In genomic region chr5:178551059-178551458, GRCh38 we compare ENCODE assay signal across 8 cellular contexts. TPM values are rescaled to one million over a fixed set of nuclear protein-coding genes. Genes with fewer than 3 reads are reported as not detected.
DNase-seq lines count a peak whose midpoint lies in the region; ATAC-seq, FAIRE-seq and TF ChIP-seq lines count a peak whose summit lies in the region.

No MANE protein-coding gene starts in this region.

- no peaks in the 10 kb centered on the region for H3K36me3 ChIP-seq in transverse colon

- TF ChIP-seq CTCF in activated CD8-positive, alpha-beta T cell treated with anti-CD3 and anti-CD28 coated beads for 36 hours (IDR thresholded peaks at IDR 0.05) = peak; percentile 43
- TF ChIP-seq CTCF in fibroblast of pulmonary artery (IDR thresholded peaks at IDR 0.05; ENCODE audit: low read length, missing control alignments) (peak; percentile 45), transverse colon (IDR thresholded peaks at IDR 0.05) (peak; percentile 28 to 49 (median 42))

- H3K27me3 Mint-ChIP-seq in activated CD8-positive, alpha-beta T cell treated with anti-CD3 and anti-CD28 coated beads for 36 hours = no peaks in the 10 kb centered on the region
- H3K27me3 Mint-ChIP-seq in activated CD8-positive, alpha-beta T cell treated with anti-CD3 and anti-CD28 coated beads, Interleukin-2, amount 10 ng/mL, durations not matched to agents 7 days and 5 days (ENCODE audit: low read depth) = peaks cover 2% of the 10 kb centered on the region

- POLR2A ChIA-PET in activated CD8-positive, alpha-beta T cell treated with anti-CD3 and anti-CD28 coated beads for 36 hours (lab: Charles Lee) = no interaction called here
- POLR2A ChIA-PET in activated CD8-positive, alpha-beta T cell treated with anti-CD3 and anti-CD28 coated beads, Interleukin-2, amount 10 ng/mL, durations not matched to agents 7 days and 5 days (lab: Charles Lee) = no interaction called here

- H3K9me3 ChIP-seq in transverse colon = no peaks in the 10 kb centered on the region

- intact Hi-C loops in activated CD8-positive, alpha-beta T cell treated with anti-CD3 and anti-CD28 coated beads for 36 hours (cut with micrococcal nuclease) = no loop called here
- intact Hi-C loops in transverse colon (cut with DNase I; ENCODE audit: low total_unique reads) (no loop called here), posterior cingulate gyrus (cut with DNase I) (loop anchor here (1.0 to 5.0 kb wide), 2 partner anchors 89 to 271 kb away; no protein-coding TSS in a partner anchor)

- no peaks in the 10 kb centered on the region for H3K36me3 Mint-ChIP-seq in activated CD8-positive, alpha-beta T cell treated with anti-CD3 and anti-CD28 coated beads for 36 hours (ENCODE audit: low read depth)
- H3K36me3 Mint-ChIP-seq in activated CD8-positive, alpha-beta T cell treated with anti-CD3 and anti-CD28 coated beads, Interleukin-2, amount 10 ng/mL, durations not matched to agents 7 days and 5 days (ENCODE audit: low read depth) = no peaks in the 10 kb centered on the region

- no peaks in the 10 kb centered on the region for H3K4me1 ChIP-seq in transverse colon

- no peak overlapping the region for H3K27ac Mint-ChIP-seq in activated CD8-positive, alpha-beta T cell treated with anti-CD3 and anti-CD28 coated beads for 36 hours
- no peak overlapping the region for H3K27ac Mint-ChIP-seq in activated CD8-positive, alpha-beta T cell treated with anti-CD3 and anti-CD28 coated beads, Interleukin-2, amount 10 ng/mL, durations not matched to agents 7 days and 5 days

- no peak overlapping the region for H3K27ac ChIP-seq in transverse colon

- H3K27me3 ChIP-seq in transverse colon = no peaks in the 10 kb centered on the region

- TF ChIP-seq EP300 in transverse colon (IDR thresholded peaks at IDR 0.05; ENCODE audit: low read depth) = no peak

- no peaks in the 10 kb centered on the region for H3K4me1 Mint-ChIP-seq in activated CD8-positive, alpha-beta T cell treated with anti-CD3 and anti-CD28 coated beads for 36 hours (ENCODE audit: low read depth)
- H3K4me1 Mint-ChIP-seq in activated CD8-positive, alpha-beta T cell treated with anti-CD3 and anti-CD28 coated beads, Interleukin-2, amount 10 ng/mL, durations not matched to agents 7 days and 5 days (ENCODE audit: low read depth) = no peaks in the 10 kb centered on the region

- no peak for DNase-seq in activated CD8-positive, alpha-beta T cell treated with anti-CD3 and anti-CD28 coated beads for 36 hours
- DNase-seq in activated CD8-positive, alpha-beta T cell treated with anti-CD3 and anti-CD28 coated beads, Interleukin-2, amount 10 ng/mL, durations not matched to agents 7 days and 5 days = no peak
- DNase-seq in RCC 7860 (ENCODE audit: low spot score) (peak; percentile 57), fibroblast of pulmonary artery (ENCODE audit: low read depth) (peak; percentile 39), transverse colon (no peak), putamen (ENCODE audit: low spot score) (no peak), posterior cingulate gyrus (no peak), NCI-H2107 (lab: John Stamatoyannopoulos, UW) (no peak)

- FAIRE-seq in RCC 7860 (lab: Jason Lieb, UNC) = peak; percentile 97

- no peak for TF ChIP-seq POLR2A in transverse colon (IDR thresholded peaks at IDR 0.05)

- ATAC-seq in activated CD8-positive, alpha-beta T cell treated with anti-CD3 and anti-CD28 coated beads for 36 hours = no peak
- no peak for ATAC-seq in activated CD8-positive, alpha-beta T cell treated with anti-CD3 and anti-CD28 coated beads, Interleukin-2, amount 10 ng/mL, durations not matched to agents 7 days and 5 days

- in situ Hi-C loops in transverse colon (cut with MboI; ENCODE audit: low pct_ligation_motif_present in 1 of 4, low pct_unique_long_range_greater_than_20kb in 1 of 4, low sequenced_read_pairs in 3 of 4) = loop anchor here (5.0 to 25.0 kb wide), 4 partner anchors 264 to 276 kb away; no protein-coding TSS in a partner anchor

- no peak overlapping the region for H3K4me3 ChIP-seq in fibroblast of pulmonary artery (replicated peaks; ENCODE audit: low read depth, low read length)
- no peak overlapping the region for H3K4me3 ChIP-seq in transverse colon

- CTCF ChIA-PET in activated CD8-positive, alpha-beta T cell treated with anti-CD3 and anti-CD28 coated beads for 36 hours (lab: Charles Lee) = interaction anchor here (1.1 to 2.2 kb wide), 4 partner anchors 8 to 316 kb away, joined by 3 to 12 read pairs (median 5); no protein-coding TSS in a partner anchor
- CTCF ChIA-PET in activated CD8-positive, alpha-beta T cell treated with anti-CD3 and anti-CD28 coated beads, Interleukin-2, amount 10 ng/mL, durations not matched to agents 7 days and 5 days (lab: Charles Lee) = interaction anchor here (1.7 to 3.5 kb wide), 4 partner anchors 90 to 316 kb away, joined by 4 to 12 read pairs (median 6); no protein-coding TSS in a partner anchor

- no peaks in the 10 kb centered on the region for H3K9me3 Mint-ChIP-seq in activated CD8-positive, alpha-beta T cell treated with anti-CD3 and anti-CD28 coated beads for 36 hours
- H3K9me3 Mint-ChIP-seq in activated CD8-positive, alpha-beta T cell treated with anti-CD3 and anti-CD28 coated beads, Interleukin-2, amount 10 ng/mL, durations not matched to agents 7 days and 5 days (ENCODE audit: insufficient read depth) = no peaks in the 10 kb centered on the region

- no peak overlapping the region for H3K4me3 Mint-ChIP-seq in activated CD8-positive, alpha-beta T cell treated with anti-CD3 and anti-CD28 coated beads for 36 hours
- no peak overlapping the region for H3K4me3 Mint-ChIP-seq in activated CD8-positive, alpha-beta T cell treated with anti-CD3 and anti-CD28 coated beads, Interleukin-2, amount 10 ng/mL, durations not matched to agents 7 days and 5 days

RNA-seq across cellular contexts. Expression of gene COL23A1, which starts 39.1 kb away (rescaled TPM):
- under 1 TPM in 1 of 2 experiments, not detected in 1; 0.11 TPM for total RNA-seq in activated CD8-positive, alpha-beta T cell treated with anti-CD3 and anti-CD28 coated beads for 36 hours
- total RNA-seq in activated CD8-positive, alpha-beta T cell treated with anti-CD3 and anti-CD28 coated beads, Interleukin-2, amount 10 ng/mL, durations not matched to agents 7 days and 5 days = under 1 TPM; 0.63 to 0.68 TPM
- total RNA-seq in transverse colon = 1 to 10 TPM in 2 of 4 donors, under 1 TPM in 1, not detected in 1; 0.14 to 2.2 (median 1.4) TPM

Comparison
In these comparisons a context has a peak if more than half of its experiments do, and no peak if none do; other contexts are left out.
1. DNase-seq: peak in RCC 7860 (single experiment) and fibroblast of pulmonary artery (single experiment); none in activated CD8-positive, alpha-beta T cell treated with anti-CD3 and anti-CD28 coated beads for 36 hours (single experiment), activated CD8-positive, alpha-beta T cell treated with anti-CD3 and anti-CD28 coated beads, Interleukin-2, amount 10 ng/mL, durations not matched to agents 7 days and 5 days (single experiment), transverse colon (single experiment), putamen (single experiment), posterior cingulate gyrus (0 of 10) and NCI-H2107 (single experiment).
2. Peak in every context shown above with its lines, with median percentiles within 50 percentile points of each other: CTCF ChIP-seq.